In genomic region chr15:84910928-84911623, GRCh38 we compare ENCODE assay signal across 14 cellular contexts. TPM values are rescaled to one million over a fixed set of nuclear protein-coding genes. Genes with fewer than 3 reads are reported as not detected.
DNase-seq lines count a peak whose midpoint lies in the region; TF ChIP-seq lines count a peak whose summit lies in the region.
"Had no signal": no experiment of that assay in that cellular context is flagged by ENCODE, and none has a peak within 500 bp of the region (broad histone marks: within the 10 kb centered on the region; RNA-seq: fewer than 3 reads in every experiment).

No MANE protein-coding gene starts in this region.

- BruUV-seq in mammary epithelial cell (replicated peaks; lab: Mats Ljungman, UMichigan) = no TSS peak

- POLR2A ChIA-PET in AG04450 (lab: Yijun Ruan, JAX) = no interaction called here

- H3K4me2 ChIP-seq in mammary epithelial cell (ENCODE audit: insufficient read depth, low read depth, low read length) (no peak overlapping the region), neural progenitor cell (no peak overlapping the region)

- dilution Hi-C loops in mammary epithelial cell (cut with HindIII; ENCODE audit: low sequenced_read_pairs) = no loop called here

- in situ Hi-C loops in mammary epithelial cell (cut with MboI; ENCODE audit: low sequenced_read_pairs in 2 of 2) = no loop called here

- peaks cover 41% of the 10 kb centered on the region for H3K4me1 ChIP-seq in mammary epithelial cell (ENCODE audit: insufficient read depth, low read length)
- H3K4me1 ChIP-seq in neural progenitor cell = no peaks in the 10 kb centered on the region

- H3K4me3 Mint-ChIP-seq in neural progenitor cell = no peak overlapping the region

- H2AFZ ChIP-seq in mammary epithelial cell (ENCODE audit: low read depth, low read length) (peak overlapping the region; percentile 76), neural progenitor cell (replicated peaks) (no peak overlapping the region)

- no peak for DNase-seq in AG04450 (ENCODE audit: low read depth, low spot score)
- peak; percentile 68 for DNase-seq in NCI-H2227 (lab: John Stamatoyannopoulos, UW; ENCODE audit: unreplicated experiment)
- DNase-seq in mammary epithelial cell = no peak
- no peak for DNase-seq in neural progenitor cell (ENCODE audit: low spot score)
- DNase-seq in midbrain (lab: John Stamatoyannopoulos, UW) = no peak
- DNase-seq in NCI-H82 treated with DMSO at 0.1 percent for 48 hours (lab: John Stamatoyannopoulos, UW; ENCODE audit: unreplicated experiment) = no peak
- DNase-seq in CD1c-positive myeloid dendritic cell (ENCODE audit: extremely low spot score) = no peak
- no peak for DNase-seq in NCI-H345 treated with DMSO at 0.1 percent for 48 hours (lab: John Stamatoyannopoulos, UW; ENCODE audit: unreplicated experiment)
- DNase-seq: AML-193, esophagus squamous epithelium, NCI-H1694 treated with DMSO at 0.1 percent for 48 hours, occipital lobe had no signal

- H3K9me3 ChIP-seq in AG04450 (ENCODE audit: control insufficient read depth, insufficient read depth, low read length) (no peaks in the 10 kb centered on the region; the same call in 1 of the 2 replicates), mammary epithelial cell (replicated peaks; ENCODE audit: insufficient read depth, low read length) (no peaks in the 10 kb centered on the region), neural progenitor cell (ENCODE audit: low read depth) (no peaks in the 10 kb centered on the region)
- H3K9me3 ChIP-seq: esophagus squamous epithelium, suprapubic skin had no signal

- CTCF ChIA-PET in AG04450 (lab: Charles Lee) = no interaction called here
- CTCF ChIA-PET in mammary epithelial cell (lab: Charles Lee; ENCODE audit: low non-redundant PET) = no interaction called here

- peaks cover 10% of the 10 kb centered on the region for H3K27me3 Mint-ChIP-seq in neural progenitor cell (ENCODE audit: insufficient read depth, low read depth)

- H3K27ac Mint-ChIP-seq in neural progenitor cell = peak overlapping the region; percentile 17

- H4K20me1 ChIP-seq in mammary epithelial cell (ENCODE audit: insufficient read depth, low read length) = no peaks in the 10 kb centered on the region
- no peaks in the 10 kb centered on the region for H4K20me1 ChIP-seq in neural progenitor cell (ENCODE audit: low read depth)

- H3K27ac ChIP-seq in AG04450 (ENCODE audit: low read depth, low read length) (peak overlapping the region; percentile 97), mammary epithelial cell (ENCODE audit: insufficient read depth, low read depth, low read length) (peak overlapping the region; percentile 24), neural progenitor cell (no peak overlapping the region)
- H3K27ac ChIP-seq: VCaP had no signal

- 77% methylated on average over 14 of the region's 17 CpGs for WGBS in mammary epithelial cell (ENCODE audit: low coverage, missing lambda C conversion rate)

- peaks cover 21% of the 10 kb centered on the region for H3K4me1 Mint-ChIP-seq in neural progenitor cell

- H3K27me3 ChIP-seq in AG04450 (ENCODE audit: control insufficient read depth, insufficient read depth, low read length) (no peaks in the 10 kb centered on the region), mammary epithelial cell (ENCODE audit: insufficient read depth, low read length) (no peaks in the 10 kb centered on the region), neural progenitor cell (no peaks in the 10 kb centered on the region)
- H3K27me3 ChIP-seq: esophagus squamous epithelium, suprapubic skin had no signal

- H3K9ac ChIP-seq in mammary epithelial cell (ENCODE audit: insufficient read depth, low read length) = no peak overlapping the region
- H3K9ac ChIP-seq in neural progenitor cell = no peak overlapping the region

- TF ChIP-seq CTCF in AG04450 (IDR thresholded peaks at IDR 0.05; ENCODE audit: low read depth, low read length) = no peak
- no peak for TF ChIP-seq CTCF in mammary epithelial cell (conservative IDR thresholded peaks at IDR 0.05 in 1 of 2, IDR thresholded peaks at IDR 0.05 in 1 of 2; ENCODE audit: extremely low read depth in 1 of 2, insufficient read depth in 1 of 2, low read depth in 1 of 2, low read length in 2 of 2)
- no peak for TF ChIP-seq CTCF in neural progenitor cell (IDR thresholded peaks at IDR 0.05)

- H3K36me3 ChIP-seq in mammary epithelial cell (ENCODE audit: insufficient read depth, low read length) = no peaks in the 10 kb centered on the region
- H3K36me3 ChIP-seq in neural progenitor cell = no peaks in the 10 kb centered on the region
- H3K36me3 ChIP-seq: esophagus squamous epithelium, suprapubic skin had no signal

- H3K4me3 ChIP-seq in AG04450 (ENCODE audit: low read depth, low read length) (no peak overlapping the region), mammary epithelial cell (replicated peaks in 1 of 3; ENCODE audit: insufficient read depth in 1 of 3, low read depth in 2 of 3, low read length in 3 of 3) (no peak overlapping the region), neural progenitor cell (no peak overlapping the region)
- H3K4me3 ChIP-seq: esophagus squamous epithelium, suprapubic skin had no signal

- no peaks in the 10 kb centered on the region for H3K36me3 Mint-ChIP-seq in neural progenitor cell

- H3K9me3 Mint-ChIP-seq in neural progenitor cell = no peaks in the 10 kb centered on the region

- H3K79me2 ChIP-seq in mammary epithelial cell (ENCODE audit: insufficient read depth, low read length) (no peaks in the 10 kb centered on the region), neural progenitor cell (ENCODE audit: low read depth) (no peaks in the 10 kb centered on the region)

- intact Hi-C loops in mammary epithelial cell (cut with micrococcal nuclease) = no loop called here

- no peaks in the 10 kb centered on the region for H3F3A ChIP-seq in neural progenitor cell (ENCODE audit: low read depth)

RNA-seq across cellular contexts. Expression of gene SLC28A1, which starts 26.6 kb away (rescaled TPM):
- not detected in 2 replicates for polyA plus RNA-seq in AG04450 (2011; rRNA removed)
- not detected in 2 replicates for polyA minus RNA-seq in AG04450 (2011; rRNA and poly(A)+ RNA removed)
- total RNA-seq in mammary epithelial cell = under 1 TPM in 1 of 2 donors, not detected in 1; 0.17 TPM
- not detected for polyA plus RNA-seq in mammary epithelial cell
- not detected for polyA minus RNA-seq in mammary epithelial cell
- total RNA-seq in neural progenitor cell (ENCODE audit: low replicate concordance) = not detected in 2 replicates
- total RNA-seq: esophagus squamous epithelium, occipital lobe, suprapubic skin had no signal
